ENCODE assay signal across 28 cellular contexts in genomic region chr5:135020111-135020895, GRCh38. TPM values are rescaled to one million over a fixed set of nuclear protein-coding genes. Genes with fewer than 3 reads are reported as not detected.
DNase-seq lines count a peak whose midpoint lies in the region; ATAC-seq, FAIRE-seq and TF ChIP-seq lines count a peak whose summit lies in the region.
"Had no signal": no experiment of that assay in that cellular context is flagged by ENCODE, and none has a peak within 500 bp of the region (broad histone marks: within the 10 kb centered on the region; RNA-seq: fewer than 3 reads in every experiment).

No MANE protein-coding gene starts in this region.

- intact Hi-C loops in cardiac septum (cut with DNase I) (no loop called here), left ventricle myocardium superior (cut with micrococcal nuclease) (no loop called here), K562 (cut with micrococcal nuclease) (no loop called here)

- TF ChIP-seq CTCF in K562 (IDR thresholded peaks at IDR 0.05 in 2 of 3, conservative IDR thresholded peaks at IDR 0.05 in 1 of 3; ENCODE audit: insufficient read depth in 2 of 3, low read depth in 1 of 3, low read length in 3 of 3) (peak in 1 of 3 experiments; percentile 5; a peak in 1 of 6 replicates), mesothelial cell of epicardium (IDR thresholded peaks at IDR 0.05; ENCODE audit: unreplicated experiment) (no peak)

- no peak for FAIRE-seq in K562 (lab: Jason Lieb, UNC)

- no peaks in the 10 kb centered on the region for H3K27me3 ChIP-seq in K562 (ENCODE audit: control insufficient read depth in 2 of 2, insufficient read depth in 2 of 2, low read length in 2 of 2)
- H3K27me3 ChIP-seq: hepatocyte had no signal

- WGBS in K562 (ENCODE audit: insufficient coverage, low coverage, missing lambda C conversion rate): 82% methylated on average over 16 of the region's 16 CpGs
- WGBS in urinary bladder: 67% methylated on average over 16 of the region's 16 CpGs

- no peaks in the 10 kb centered on the region for H3K79me2 ChIP-seq in K562 (ENCODE audit: control insufficient read depth, insufficient read depth, low read length)

- TF ChIP-seq RAD21 in K562 (CRISPR knock-in tag; conservative IDR thresholded peaks at IDR 0.05 in 1 of 2, IDR thresholded peaks at IDR 0.05 in 1 of 2): peak in 1 of 2 experiments; percentile 15; a peak in 1 of 4 replicates

- no peak overlapping the region for H2AFZ ChIP-seq in K562 (ENCODE audit: low read depth, low read length)
- H2AFZ ChIP-seq: hepatocyte had no signal

- no peaks in the 10 kb centered on the region for H3K9me3 ChIP-seq in K562 (replicated peaks; ENCODE audit: control insufficient read depth, insufficient read depth, low read depth, low read length)

- ATAC-seq in left ventricle myocardium superior (no peak), K562 (no peak)
- ATAC-seq: activated naive CD4-positive, alpha-beta T cell treated with anti-CD3 and anti-CD28 coated beads, Interleukin-2, amount 50 U/mL, for 72 hours; activated T-cell treated with anti-CD3 and anti-CD28 coated beads, Interleukin-2, amount 50 U/mL, for 72 hours; effector memory CD8-positive, alpha-beta T cell; HCT116; left colon; naive thymus-derived CD4-positive, alpha-beta T cell; T-helper 17 cell had no signal

- peak overlapping the region; percentile 64 for H3K27ac Mint-ChIP-seq in mesothelial cell of epicardium
- H3K27ac Mint-ChIP-seq: activated naive CD4-positive, alpha-beta T cell treated with anti-CD3 and anti-CD28 coated beads, Interleukin-2, amount 50 U/mL, for 72 hours; activated T-cell treated with anti-CD3 and anti-CD28 coated beads, Interleukin-2, amount 50 U/mL, for 72 hours; effector memory CD8-positive, alpha-beta T cell; naive thymus-derived CD4-positive, alpha-beta T cell; T-helper 17 cell had no signal

- H3K27me3 Mint-ChIP-seq in mesothelial cell of epicardium (ENCODE audit: low read depth): peaks cover 49% of the 10 kb centered on the region

- no peak overlapping the region for H3K4me3 Mint-ChIP-seq in mesothelial cell of epicardium
- H3K4me3 Mint-ChIP-seq: activated T-cell treated with anti-CD3 and anti-CD28 coated beads, Interleukin-2, amount 50 U/mL, for 72 hours; effector memory CD8-positive, alpha-beta T cell; naive thymus-derived CD4-positive, alpha-beta T cell; T-helper 17 cell had no signal

- H3K4me1 ChIP-seq in K562 (replicated peaks in 1 of 2; ENCODE audit: control insufficient read depth in 2 of 2, insufficient read depth in 2 of 2, low read length in 2 of 2) (peaks cover under 1 to 12% of the 10 kb centered on the region in 2 experiments; a peak in 4 of 5 replicates), urinary bladder (ENCODE audit: insufficient read depth) (no peaks in the 10 kb centered on the region)

- DNase-seq in cardiac septum (ENCODE audit: low spot score) (peak; percentile 67), left ventricle myocardium superior (no peak), K562 (ENCODE audit: extremely low read depth in 1 of 4, low spot score in 3 of 4) (peak in 1 of 4 experiments; percentile 48), mesothelial cell of epicardium (ENCODE audit: low spot score in 2 of 2, unreplicated experiment in 2 of 2) (peak in 1 of 2 experiments; percentile 27), medulla oblongata (ENCODE audit: extremely low spot score) (no peak), NCI-H524 (lab: John Stamatoyannopoulos, UW) (no peak)
- DNase-seq: activated CD4-positive, alpha-beta T cell treated with anti-CD3 and anti-CD28 coated beads, Interleukin-2, amount 50 U/mL, for 1 hour; activated T-cell treated with anti-CD3 and anti-CD28 coated beads, Interleukin-2, amount 50 U/mL, for 72 hours; C1 segment of cervical spinal cord; cortex of kidney; DND-41; effector memory CD8-positive, alpha-beta T cell; foreskin melanocyte; mesendoderm; naive thymus-derived CD4-positive, alpha-beta T cell; NCI-H1436; NCI-H446 treated with DMSO at 0.1 percent for 48 hours; T-helper 17 cell; trophoblast cell had no signal

- no peaks in the 10 kb centered on the region for H3K9me3 Mint-ChIP-seq in mesothelial cell of epicardium
- H3K9me3 Mint-ChIP-seq: activated naive CD4-positive, alpha-beta T cell treated with anti-CD3 and anti-CD28 coated beads, Interleukin-2, amount 50 U/mL, for 72 hours; activated T-cell treated with anti-CD3 and anti-CD28 coated beads, Interleukin-2, amount 50 U/mL, for 72 hours; effector memory CD8-positive, alpha-beta T cell had no signal

- no peak overlapping the region for H3K27ac ChIP-seq in K562 (ENCODE audit: extremely low read depth, low read depth, low read length)
- peak overlapping the region; percentile 34 for H3K27ac ChIP-seq in urinary bladder (ENCODE audit: low read depth)
- H3K27ac ChIP-seq: cardiac muscle cell, hepatocyte, KMS-11, SK-N-MC had no signal

- peaks cover 3% of the 10 kb centered on the region for H3K36me3 Mint-ChIP-seq in mesothelial cell of epicardium
- H3K36me3 Mint-ChIP-seq: activated naive CD4-positive, alpha-beta T cell treated with anti-CD3 and anti-CD28 coated beads, Interleukin-2, amount 50 U/mL, for 72 hours had no signal

- no peak overlapping the region for H3K4me2 ChIP-seq in K562 (ENCODE audit: insufficient read depth, low read length)
- H3K4me2 ChIP-seq: hepatocyte, KMS-11, smooth muscle cell had no signal

- no TSS peak for BruUV-seq in K562 (replicated peaks; lab: Mats Ljungman, UMichigan)

- H3K9me1 ChIP-seq in K562 (ENCODE audit: control insufficient read depth, insufficient read depth, low read length): no peaks in the 10 kb centered on the region

- POLR2A ChIA-PET in K562 (lab: Yijun Ruan, JAX): no interaction called here

- in situ Hi-C loops in K562 (cut with MboI): no loop called here

- no peak for TF ChIP-seq POLR2A in K562 (conservative IDR thresholded peaks at IDR 0.05)

- H3K36me3 ChIP-seq in K562 (ENCODE audit: control insufficient read depth, insufficient read depth, low read length): no peaks in the 10 kb centered on the region
- H3K36me3 ChIP-seq in urinary bladder (ENCODE audit: insufficient read depth): no peaks in the 10 kb centered on the region
- H3K36me3 ChIP-seq: cardiac muscle cell had no signal

- H3K9ac ChIP-seq in K562 (ENCODE audit: insufficient read depth in 1 of 2, low read depth in 2 of 2, low read length in 2 of 2): no peak overlapping the region
- H3K9ac ChIP-seq: KMS-11 had no signal

- no peaks in the 10 kb centered on the region for H4K20me1 ChIP-seq in K562 (replicated peaks; ENCODE audit: control insufficient read depth, insufficient read depth, low read length)

- CTCF ChIA-PET in K562 (lab: Yijun Ruan, JAX; ENCODE audit: low intra/inter-chr PET ratio): no interaction called here

- no peak overlapping the region for H3K4me3 ChIP-seq in K562
- no peak overlapping the region for H3K4me3 ChIP-seq in urinary bladder (ENCODE audit: low read depth, low read length)
- H3K4me3 ChIP-seq: cardiac muscle cell, hepatocyte, SK-N-MC, smooth muscle cell had no signal

- peaks cover 2% of the 10 kb centered on the region for H3K4me1 Mint-ChIP-seq in mesothelial cell of epicardium
- H3K4me1 Mint-ChIP-seq: naive thymus-derived CD4-positive, alpha-beta T cell; T-helper 17 cell had no signal

- TF ChIP-seq EP300 in K562 (IDR thresholded peaks at IDR 0.05; ENCODE audit: low read length): no peak

RNA-seq across cellular contexts. Expression of gene PITX1, which starts 13.7 kb away (rescaled TPM):
- total RNA-seq in cardiac septum (0.83 TPM), left ventricle myocardium superior (not detected), K562 (2014; rRNA removed) (59.8 and 73.9 TPM in 2 replicates), K562 (2014; rRNA removed; fragmentation: Illumina TruSeq; extraction: Trizol) (2.3 and 3.1 TPM in 2 replicates), K562 (2015; rRNA removed; fragmentation: Illumina TruSeq; extraction: Trizol) (24.9 and 25.3 TPM in 2 replicates), K562 (2021) (88.2 and 90.4 TPM in 2 replicates), mesothelial cell of epicardium (80.2 to 89.6 TPM (median 88.0 TPM) in 3 replicates), urinary bladder (50.1 TPM)
- 10.2 and 35.6 TPM in 2 replicates for total RNA-seq in K562 (2011; cell fraction: chromatin; rRNA removed; ENCODE audit: low replicate concordance)
- total RNA-seq in K562 (2011; cell fraction: nucleolus; rRNA removed): 39.9 and 42.6 TPM in 2 replicates
- 19.5 and 26.3 TPM in 2 replicates for total RNA-seq in K562 (2011; cell fraction: nucleoplasm; rRNA removed)
- polyA plus RNA-seq in K562 (2011; rRNA removed) (30.8 and 50.1 TPM in 2 replicates), K562 (2014; fragmentation: Illumina TruSeq; extraction: Trizol) (7.4 and 35.6 TPM in 2 replicates), K562 (2014; fragmentation: Nextera tagmentation; extraction: Ambion mirVana) (under 1 TPM; 0.13 to 0.17 TPM), K562 (2014; rRNA removed) (58.7 and 64.6 TPM in 2 replicates), urinary bladder (178 TPM)
- 91.0 and 189 TPM in 2 replicates for polyA plus RNA-seq in K562 (2011; cell fraction: cytosol; rRNA removed)
- polyA plus RNA-seq in K562 (2011; cell fraction: nucleus; rRNA removed): 68.1 and 94.4 TPM in 2 replicates
- 34.0 and 38.0 TPM in 2 replicates for polyA plus RNA-seq in K562 (2012)
- 12.0 and 21.7 TPM in 2 replicates for polyA minus RNA-seq in K562 (2011; rRNA and poly(A)+ RNA removed)
- polyA minus RNA-seq in K562 (2011; cell fraction: cytosol; rRNA and poly(A)+ RNA removed): 56.3 and 80.4 TPM in 2 replicates
- 21.8 and 31.4 TPM in 2 replicates for polyA minus RNA-seq in K562 (2011; cell fraction: nucleus; rRNA and poly(A)+ RNA removed)
- total RNA-seq: cardiac muscle cell, T-helper 17 cell had no signal
- polyA plus RNA-seq: naive thymus-derived CD4-positive, alpha-beta T cell had no signal

RNA-seq across cellular contexts. Expression of gene CATSPER3, which starts 52.6 kb away (rescaled TPM):
- total RNA-seq in cardiac septum: 0.54 TPM
- 0.74 TPM for total RNA-seq in left ventricle myocardium superior
- total RNA-seq in K562 (2011; cell fraction: chromatin; rRNA removed; ENCODE audit: low replicate concordance): 3.2 TPM in 2 replicates
- 2.2 and 2.4 TPM in 2 replicates for total RNA-seq in K562 (2011; cell fraction: nucleolus; rRNA removed)
- 1.5 and 1.7 TPM in 2 replicates for total RNA-seq in K562 (2011; cell fraction: nucleoplasm; rRNA removed)
- total RNA-seq in K562 (2014; rRNA removed): 0.14 and 0.45 TPM in 2 replicates
- 0.22 and 0.44 TPM in 2 replicates for total RNA-seq in K562 (2014; rRNA removed; fragmentation: Illumina TruSeq; extraction: Trizol)
- total RNA-seq in K562 (2015; rRNA removed; fragmentation: Illumina TruSeq; extraction: Trizol): 0.38 and 0.43 TPM in 2 replicates
- total RNA-seq in K562 (2021): 0.34 and 0.49 TPM in 2 replicates
- polyA plus RNA-seq in K562 (2011; rRNA removed): 1.5 and 1.7 TPM in 2 replicates
- 0.86 and 1.4 TPM in 2 replicates for polyA plus RNA-seq in K562 (2011; cell fraction: cytosol; rRNA removed)
- polyA plus RNA-seq in K562 (2011; cell fraction: nucleus; rRNA removed): 2.2 and 4.2 TPM in 2 replicates
- polyA plus RNA-seq in K562 (2012): 0.44 and 0.97 TPM in 2 replicates
- 0.29 and 0.37 TPM in 2 replicates for polyA plus RNA-seq in K562 (2014; fragmentation: Illumina TruSeq; extraction: Trizol)
- under 1 TPM; 0.60 to 0.62 TPM for polyA plus RNA-seq in K562 (2014; fragmentation: Nextera tagmentation; extraction: Ambion mirVana)
- polyA plus RNA-seq in K562 (2014; rRNA removed): 0.22 and 0.61 TPM in 2 replicates
- polyA minus RNA-seq in K562 (2011; rRNA and poly(A)+ RNA removed): 1.3 and 1.8 TPM in 2 replicates
- not detected in 2 replicates for polyA minus RNA-seq in K562 (2011; cell fraction: cytosol; rRNA and poly(A)+ RNA removed)
- 0.94 and 1.00 TPM in 2 replicates for polyA minus RNA-seq in K562 (2011; cell fraction: nucleus; rRNA and poly(A)+ RNA removed)
- 1.1 to 1.5 TPM (median 1.4 TPM) in 3 replicates for total RNA-seq in mesothelial cell of epicardium
- total RNA-seq in urinary bladder: not detected
- 0.72 TPM for polyA plus RNA-seq in urinary bladder
- total RNA-seq: cardiac muscle cell, hepatocyte, smooth muscle cell had no signal
- polyA plus RNA-seq: smooth muscle cell had no signal
